Comparison of ENCODE assay signal across 8 cellular contexts in genomic region chr1:113677250-113678158, GRCh38.
A peak's percentile ranks its signal among the peaks of the same experiment; 100 is the strongest.
DNase-seq lines count a peak whose midpoint lies in the region; ATAC-seq, FAIRE-seq and TF ChIP-seq lines count a peak whose summit lies in the region.

No MANE protein-coding gene starts in this region.

- FAIRE-seq in K562 (lab: Jason Lieb, UNC), result peak; percentile 95

- H3K9me1 ChIP-seq in K562 (ENCODE audit: control insufficient read depth, insufficient read depth, low read length), result no peaks in the 10 kb centered on the region

- in situ Hi-C loops in K562 (cut with MboI), result loop anchor here (5.0 kb wide), 1 partner anchor 535 kb away; no protein-coding TSS in a partner anchor

- no peak overlapping the region for H2AFZ ChIP-seq in K562 (ENCODE audit: low read depth, low read length)

- no peaks in the 10 kb centered on the region for H4K20me1 ChIP-seq in K562 (replicated peaks; ENCODE audit: control insufficient read depth, insufficient read depth, low read length)

- POLR2A ChIA-PET in K562 (lab: Yijun Ruan, JAX), result interaction anchor here (0.6 to 2.7 kb wide), 2 partner anchors 10 to 534 kb away, joined by 3 to 12 read pairs; no protein-coding TSS in a partner anchor

- DNase-seq in CD1c-positive myeloid dendritic cell (ENCODE audit: extremely low spot score) (peak; percentile 56), NCI-H460 (ENCODE audit: extremely low read depth, low read depth) (peak; percentile 42), K562 (ENCODE audit: extremely low read depth in 1 of 4, low spot score in 3 of 4) (peak; percentile 80 to 94 (median 83)), iris pigment epithelial cell (ENCODE audit: low read depth) (peak; percentile 89), tibial artery (no peak)

- TF ChIP-seq RAD21 in K562 (CRISPR knock-in tag; conservative IDR thresholded peaks at IDR 0.05 in 1 of 2, IDR thresholded peaks at IDR 0.05 in 1 of 2), result peak; percentile 85 to 86

- ATAC-seq in GM21423 (IDR thresholded peaks at IDR 0.05; ENCODE audit: unreplicated experiment), result peak; percentile 51
- peak; percentile 96 for ATAC-seq in K562
- ATAC-seq in GM18870 (IDR thresholded peaks at IDR 0.05; ENCODE audit: unreplicated experiment), result no peak
- ATAC-seq in HG03565 (IDR thresholded peaks at IDR 0.05; ENCODE audit: unreplicated experiment), result no peak

- H3K4me3 ChIP-seq in K562 (no peak overlapping the region), tibial artery (no peak overlapping the region)

- peak; percentile 76 for TF ChIP-seq EP300 in K562 (IDR thresholded peaks at IDR 0.05; ENCODE audit: low read length)

- H3K9ac ChIP-seq in K562 (ENCODE audit: insufficient read depth in 1 of 2, low read depth in 2 of 2, low read length in 2 of 2), result no peak overlapping the region

- no peaks in the 10 kb centered on the region for H3K79me2 ChIP-seq in K562 (ENCODE audit: control insufficient read depth, insufficient read depth, low read length)

- intact Hi-C loops in K562 (cut with micrococcal nuclease), result loop anchor here (1.0 to 5.0 kb wide), 7 partner anchors 135 to 960 kb away; partner anchors contain the start of genes LRIG2, MAGI3, PPM1J and RSBN1
- intact Hi-C loops in tibial artery (cut with DNase I; ENCODE audit: low total_unique reads), result no loop called here

- H3K4me1 ChIP-seq in K562 (replicated peaks in 1 of 2; ENCODE audit: control insufficient read depth in 2 of 2, insufficient read depth in 2 of 2, low read length in 2 of 2) (peaks cover 0 to 32% of the 10 kb centered on the region in 2 experiments; a peak in 4 of 5 replicates), tibial artery (no peaks in the 10 kb centered on the region)

- no peak for TF ChIP-seq POLR2A in K562 (conservative IDR thresholded peaks at IDR 0.05)

- WGBS in K562 (ENCODE audit: insufficient coverage, low coverage, missing lambda C conversion rate), result 2% methylated on average over 7 of the region's 7 CpGs

- no peaks in the 10 kb centered on the region for H3K36me3 ChIP-seq in K562 (ENCODE audit: control insufficient read depth, insufficient read depth, low read length)
- peaks cover 0 to 16% (median 0%) of the 10 kb centered on the region in 3 donors for H3K36me3 ChIP-seq in tibial artery

- H3K27ac ChIP-seq in K562 (ENCODE audit: extremely low read depth, low read depth, low read length) (no peak overlapping the region), tibial artery (no peak overlapping the region)

- no TSS peak for BruUV-seq in K562 (replicated peaks; lab: Mats Ljungman, UMichigan)

- no peak overlapping the region for H3K4me2 ChIP-seq in K562 (ENCODE audit: insufficient read depth, low read length)

- CTCF ChIA-PET in K562 (lab: Yijun Ruan, JAX; ENCODE audit: low intra/inter-chr PET ratio), result interaction anchor here (0.6 to 2.9 kb wide), 6 partner anchors 145 to 962 kb away, joined by 3 to 25 read pairs (median 4); partner anchors contain the start of genes LRIG2 and PPM1J

- TF ChIP-seq CTCF in K562 (IDR thresholded peaks at IDR 0.05 in 2 of 3, conservative IDR thresholded peaks at IDR 0.05 in 1 of 3; ENCODE audit: insufficient read depth in 2 of 3, low read depth in 1 of 3, low read length in 3 of 3) (peak; percentile 59 to 85 (median 64)), tibial artery (IDR thresholded peaks at IDR 0.05) (peak; percentile 52 to 54)

- no peaks in the 10 kb centered on the region for H3K9me3 ChIP-seq in K562 (replicated peaks; ENCODE audit: control insufficient read depth, insufficient read depth, low read depth, low read length)
- H3K9me3 ChIP-seq in tibial artery, result no peaks in the 10 kb centered on the region

- no peaks in the 10 kb centered on the region for H3K27me3 ChIP-seq in K562 (ENCODE audit: control insufficient read depth in 2 of 2, insufficient read depth in 2 of 2, low read length in 2 of 2)
- H3K27me3 ChIP-seq in tibial artery, result no peaks in the 10 kb centered on the region

TF ChIP-seq in K562, 482 proteins besides CTCF, POLR2A, EP300 and RAD21 (continues in another document):
- TF ChIP-seq PBX2 (CRISPR knock-in tag; IDR thresholded peaks at IDR 0.05; ENCODE audit: low read depth), result peak; percentile 44; the same call in 1 of the 2 replicates
- peak; percentile 98 for TF ChIP-seq PBX2 (tag; conservative IDR thresholded peaks at IDR 0.05; ENCODE audit: low read depth)
- no peak for TF ChIP-seq MITF (IDR thresholded peaks at IDR 0.05)
- TF ChIP-seq CREM (IDR thresholded peaks at IDR 0.05; ENCODE audit: low read depth), result peak; percentile 72
- 0 out of 4 replicates have a peak, but pooled peaks of 1 of the 2 experiments have one; percentile 44 for TF ChIP-seq TEAD1 (CRISPR knock-in tag; IDR thresholded peaks at IDR 0.05)
- no peak for TF ChIP-seq ATF1 (CRISPR knock-in tag; IDR thresholded peaks at IDR 0.05)
- TF ChIP-seq ATF1 (tag; IDR thresholded peaks at IDR 0.05), result peak; percentile 40; the same call in 1 of the 2 replicates
- peak; percentile 33 to 61; a peak in 2 of 4 replicates for TF ChIP-seq MNT (conservative IDR thresholded peaks at IDR 0.05)
- peak; percentile 52; the same call in 1 of the 2 replicates for TF ChIP-seq BACH1 (tag; IDR thresholded peaks at IDR 0.05)
- peak; percentile 26; the same call in 1 of the 2 replicates for TF ChIP-seq TAL1 (IDR thresholded peaks at IDR 0.05)
- TF ChIP-seq THRA (IDR thresholded peaks at IDR 0.05), result 0 out of 2 replicates have a peak, but pooled peaks have one; percentile 29
- no peak for TF ChIP-seq SNAPC5 (CRISPR knock-in tag; IDR thresholded peaks at IDR 0.05)
- TF ChIP-seq CTBP1 (IDR thresholded peaks at IDR 0.05; ENCODE audit: borderline replicate concordance), result peak; percentile 67; the same call in 1 of the 2 replicates
- peak; percentile 98 for TF ChIP-seq NFIC (IDR thresholded peaks at IDR 0.05)
- peak; percentile 80 for TF ChIP-seq DPF2 (IDR thresholded peaks at IDR 0.05)
- no peak for TF ChIP-seq CEBPG (CRISPR knock-in tag; IDR thresholded peaks at IDR 0.05)
- no peak for TF ChIP-seq CEBPG (tag; conservative IDR thresholded peaks at IDR 0.05 in 1 of 2, IDR thresholded peaks at IDR 0.05 in 1 of 2)
- peak; percentile 21; the same call in 1 of the 2 replicates for TF ChIP-seq ELF4 (CRISPR knock-in tag; IDR thresholded peaks at IDR 0.05)

Comparison
In these comparisons a context has a peak if more than half of its experiments do, and no peak if none do; other contexts are left out.
1. DNase-seq: peak in CD1c-positive myeloid dendritic cell (single experiment), NCI-H460 (single experiment), K562 (4 of 4) and iris pigment epithelial cell (single experiment); none in tibial artery (0 of 2).
2. ATAC-seq: peak in GM21423 (single experiment) and K562 (single experiment); none in GM18870 (single experiment) and HG03565 (single experiment).